ENCODE assay signal across 8 cellular contexts in genomic region chr2:161159829-161160225, GRCh38. TPM values are rescaled to one million over a fixed set of nuclear protein-coding genes. Genes with fewer than 3 reads are reported as not detected.
DNase-seq lines count a peak whose midpoint lies in the region; ATAC-seq and TF ChIP-seq lines count a peak whose summit lies in the region.

No MANE protein-coding gene starts in this region.

- H3K9me3 Mint-ChIP-seq in MCF 10A (ENCODE audit: unreplicated experiment): no peaks in the 10 kb centered on the region

- no peak for TF ChIP-seq RAD21 in neural cell (conservative IDR thresholded peaks at IDR 0.05)

- peaks cover 15% of the 10 kb centered on the region for H3K4me1 Mint-ChIP-seq in MCF 10A (ENCODE audit: insufficient read depth, unreplicated experiment)

- H3K27me3 Mint-ChIP-seq in MCF 10A (ENCODE audit: insufficient read depth, unreplicated experiment): no peaks in the 10 kb centered on the region

- DNase-seq in MCF 10A (ENCODE audit: unreplicated experiment): no peak
- no peak for DNase-seq in GM03348 (ENCODE audit: low spot score)
- DNase-seq in NOMO-1 (lab: John Stamatoyannopoulos, UW; ENCODE audit: unreplicated experiment in 2 of 2): no peak
- DNase-seq in SHP77 treated with DMSO at 0.1 percent for 48 hours (lab: John Stamatoyannopoulos, UW): no peak
- no peak for DNase-seq in OCI-M2 (lab: John Stamatoyannopoulos, UW; ENCODE audit: unreplicated experiment)

- peak overlapping the region; percentile 23 for H3K27ac ChIP-seq in neural cell (ENCODE audit: low read length)

- H4K20me1 ChIP-seq in neural cell (ENCODE audit: insufficient read depth): no peaks in the 10 kb centered on the region

- peaks cover 21% of the 10 kb centered on the region for H3K79me2 ChIP-seq in neural cell (replicated peaks; ENCODE audit: insufficient read depth, low read length)

- POLR2A ChIA-PET in MCF 10A (lab: Yijun Ruan, JAX): interaction anchor here (0.6 to 2.7 kb wide), 11 partner anchors 8 to 82 kb away, joined by 3 to 38 read pairs (median 4); no protein-coding TSS in a partner anchor

- H3K4me3 ChIP-seq in neural cell (ENCODE audit: low read length): peak overlapping the region; percentile 81

- CTCF ChIA-PET in MCF 10A (lab: Yijun Ruan, JAX): interaction anchor here (2.2 kb wide), 1 partner anchor 96 kb away, joined by 7 read pairs; no protein-coding TSS in a partner anchor

- peak overlapping the region; percentile 22 for H2AFZ ChIP-seq in neural cell (ENCODE audit: low read depth, low read length)

- no peaks in the 10 kb centered on the region for H3K27me3 ChIP-seq in neural cell (ENCODE audit: insufficient read depth, low read depth, low read length)

- BruUV-seq in MCF 10A (replicated peaks; lab: Mats Ljungman, UMichigan): no TSS peak

- no peaks in the 10 kb centered on the region for H3F3A ChIP-seq in neural cell (ENCODE audit: insufficient read depth, low read length, poor library complexity, severe bottlenecking)

- intact Hi-C loops in MCF 10A (cut with micrococcal nuclease): loop anchor here (1.0 to 2.0 kb wide), 3 partner anchors 37 to 97 kb away; no protein-coding TSS in a partner anchor

- peak overlapping the region; percentile 86 for H3K4me3 Mint-ChIP-seq in MCF 10A (ENCODE audit: unreplicated experiment)

- H3K36me3 Mint-ChIP-seq in MCF 10A (ENCODE audit: insufficient read depth, unreplicated experiment): peaks cover 23% of the 10 kb centered on the region

- TF ChIP-seq EP300 in neural cell (conservative IDR thresholded peaks at IDR 0.05; ENCODE audit: poor library complexity, severe bottlenecking): no peak

- no peaks in the 10 kb centered on the region for H3K36me3 ChIP-seq in neural cell (ENCODE audit: insufficient read depth, low read length)

- H3K9me3 ChIP-seq in neural cell (ENCODE audit: low read length): no peaks in the 10 kb centered on the region

- no peaks in the 10 kb centered on the region for H3K9me2 ChIP-seq in neural cell (ENCODE audit: insufficient read depth, low read length)

- ATAC-seq in GM18870 (IDR thresholded peaks at IDR 0.05; ENCODE audit: unreplicated experiment) (peak; percentile 8), HG03378 (IDR thresholded peaks at IDR 0.05; ENCODE audit: unreplicated experiment) (peak; percentile 17)

- H3K9ac ChIP-seq in neural cell (ENCODE audit: low read length): peak overlapping the region; percentile 67

- H3K27ac Mint-ChIP-seq in MCF 10A (ENCODE audit: low read depth, unreplicated experiment): peak overlapping the region; percentile 99

- H3K4me2 ChIP-seq in neural cell (ENCODE audit: low read length): no peak overlapping the region

- TF ChIP-seq CTCF in MCF 10A (IDR thresholded peaks at IDR 0.05; ENCODE audit: unreplicated experiment) (no peak), neural cell (IDR thresholded peaks at IDR 0.05; ENCODE audit: poor library complexity, severe bottlenecking) (no peak)

TF ChIP-seq in neural cell, 6 proteins besides CTCF, POLR2A, EP300 and RAD21:
- TF ChIP-seq REST (IDR thresholded peaks at IDR 0.05; ENCODE audit: borderline replicate concordance) (no peak), POLR2AphosphoS5 (IDR thresholded peaks at IDR 0.05) (no peak), SMC3 (conservative IDR thresholded peaks at IDR 0.05; ENCODE audit: poor library complexity) (no peak), EZH2 (IDR thresholded peaks at IDR 0.05; ENCODE audit: borderline replicate concordance, insufficient read depth, low read length, poor library complexity, severe bottlenecking) (no peak), TAF1 (IDR thresholded peaks at IDR 0.05; ENCODE audit: low read depth) (no peak), MXI1 (conservative IDR thresholded peaks at IDR 0.05; ENCODE audit: poor library complexity, severe bottlenecking) (no peak)
TF ChIP-seq in neural cell: peak in this region for 0.

RNA-seq across cellular contexts. Expression of gene TANK, which starts 0.4 kb away (rescaled TPM):
- 62.0 and 79.6 TPM in 2 replicates for total RNA-seq in MCF 10A (2022)
- 58.1 and 64.0 TPM in 2 replicates for polyA plus RNA-seq in neural cell
- 69.6 and 81.6 TPM in 2 replicates for polyA minus RNA-seq in neural cell
